ENCODE assay signal across 14 cellular contexts in genomic region chr15:76217867-76218217, GRCh38.
A peak's percentile ranks its signal among the peaks of the same experiment; 100 is the strongest.
DNase-seq lines count a peak whose midpoint lies in the region; ATAC-seq and TF ChIP-seq lines count a peak whose summit lies in the region.
"Had no signal": no experiment of that assay in that cellular context is flagged by ENCODE, and none has a peak within 500 bp of the region (broad histone marks: within the 10 kb centered on the region; RNA-seq: fewer than 3 reads in every experiment).

No MANE protein-coding gene starts in this region.

- no peak overlapping the region for H3K9ac ChIP-seq in HCT116 (ENCODE audit: low read length)
- H3K9ac ChIP-seq: BLaER1 treated with 17β-estradiol and CSF1 and Interleukin-3, amounts not matched to agents 10 nM and 100 nM had no signal

- no peak for TF ChIP-seq POLR2A in HCT116 (IDR thresholded peaks at IDR 0.05; ENCODE audit: borderline replicate concordance, extremely low read depth, insufficient read depth, insufficient read length)

- H3K4me1 ChIP-seq in HCT116 (ENCODE audit: control insufficient read depth in 1 of 2, insufficient read depth in 2 of 2, low read length in 2 of 2) = peaks cover 23 to 25% of the 10 kb centered on the region in 2 experiments
- no peaks in the 10 kb centered on the region for H3K4me1 ChIP-seq in left lung
- H3K4me1 ChIP-seq in heart right ventricle = peaks cover 0 to 8% (median 5%) of the 10 kb centered on the region in 9 donors
- H3K4me1 ChIP-seq: BLaER1 treated with 17β-estradiol and CSF1 and Interleukin-3, amounts not matched to agents 10 nM and 100 nM had no signal

- no peak overlapping the region for H3K4me3 ChIP-seq in HCT116 (replicated peaks in 1 of 2; ENCODE audit: low read depth in 1 of 2, low read length in 2 of 2)
- H3K4me3 ChIP-seq in left lung = no peak overlapping the region
- H3K4me3 ChIP-seq in heart right ventricle = no peak overlapping the region
- H3K4me3 ChIP-seq: BLaER1 treated with 17β-estradiol and CSF1 and Interleukin-3, amounts not matched to agents 10 nM and 100 nM; GM23338; K562 had no signal

- intact Hi-C loops in HCT116 (cut with micrococcal nuclease) = no loop called here
- intact Hi-C loops in left lung (cut with DNase I) = no loop called here
- intact Hi-C loops in heart right ventricle (cut with DNase I) = no loop called here

- H3K36me3 ChIP-seq in HCT116 (ENCODE audit: control insufficient read depth in 1 of 2, insufficient read depth in 2 of 2, low read length in 2 of 2) (peaks cover 3 to 4% of the 10 kb centered on the region in 2 experiments; a peak in 2 of 4 replicates), left lung (peaks cover 0 to 48% of the 10 kb centered on the region in 2 donors), heart right ventricle (peaks cover 0 to 75% (median 28%) of the 10 kb centered on the region in 9 donors)

- no peak for TF ChIP-seq RAD21 in HCT116 (IDR thresholded peaks at IDR 0.05; ENCODE audit: low read depth)

- WGBS in heart right ventricle, 2 donors = 95 to 96% methylated on average over 6 of the region's 6 CpGs

- H3K4me2 ChIP-seq in HCT116 (ENCODE audit: low read length) = peak overlapping the region; percentile 39
- H3K4me2 ChIP-seq: BLaER1 treated with 17β-estradiol and CSF1 and Interleukin-3, amounts not matched to agents 10 nM and 100 nM; GM23338 had no signal

- no TSS peak for BruUV-seq in HCT116 (replicated peaks; lab: Mats Ljungman, UMichigan)

- H3K9me3 ChIP-seq in HCT116 (ENCODE audit: control insufficient read depth in 1 of 2, insufficient read depth in 1 of 2, low read depth in 1 of 2, low read length in 2 of 2) (no peaks in the 10 kb centered on the region), left lung (no peaks in the 10 kb centered on the region), heart right ventricle (peaks cover 0 to 13% (median 0%) of the 10 kb centered on the region in 11 donors)

- TF ChIP-seq CTCF in HCT116 (IDR thresholded peaks at IDR 0.05 in 2 of 3, conservative IDR thresholded peaks at IDR 0.05 in 1 of 3; ENCODE audit: borderline replicate concordance in 1 of 3, insufficient read depth in 1 of 3, low read depth in 2 of 3, low read length in 2 of 3) (no peak), RWPE1 (conservative IDR thresholded peaks at IDR 0.05; ENCODE audit: low read depth) (no peak), left lung (IDR thresholded peaks at IDR 0.05) (no peak), heart right ventricle (IDR thresholded peaks at IDR 0.05) (no peak)

- POLR2A ChIA-PET in HCT116 (lab: Charles Lee) (no interaction called here), RWPE1 (lab: Yijun Ruan, JAX; ENCODE audit: low non-redundant PET) (no interaction called here)

- no peak overlapping the region for H2AFZ ChIP-seq in HCT116 (ENCODE audit: low read depth, low read length, poor library complexity, severe bottlenecking)
- H2AFZ ChIP-seq: GM23338 had no signal

- no peaks in the 10 kb centered on the region for H4K20me1 ChIP-seq in HCT116 (ENCODE audit: insufficient read depth)

- CTCF ChIA-PET in HCT116 (lab: Charles Lee) = no interaction called here
- CTCF ChIA-PET in RWPE1 (lab: Yijun Ruan, JAX) = interaction anchor here (0.6 to 0.9 kb wide), 2 partner anchors 11 to 50 kb away, joined by 3 to 4 read pairs; no protein-coding TSS in a partner anchor

- no peak overlapping the region for H3K27ac ChIP-seq in HCT116 (ENCODE audit: low read depth, low read length)
- peak overlapping the region; percentile 82 for H3K27ac ChIP-seq in RWPE1
- H3K27ac ChIP-seq in left lung = no peak overlapping the region
- H3K27ac ChIP-seq in heart right ventricle = no peak overlapping the region
- H3K27ac ChIP-seq: BLaER1 treated with 17β-estradiol and CSF1 and Interleukin-3, amounts not matched to agents 10 nM and 100 nM had no signal

- RAD21 ChIA-PET in HCT116 (lab: Charles Lee; ENCODE audit: low non-redundant PET in 1 of 2, low total read pairs in 2 of 2, uncharacterized antibody in 2 of 2, unreplicated experiment in 2 of 2) = no interaction called here

- ATAC-seq in HCT116 (no peak), left lung (peak; percentile 12), heart right ventricle (no peak), HG03045 (IDR thresholded peaks at IDR 0.05; ENCODE audit: unreplicated experiment) (no peak)
- no peak for ATAC-seq in stimulated activated naive CD8-positive, alpha-beta T cell treated with anti-CD3 and anti-CD28 coated beads, Interleukin-15, Interleukin-2, amounts not matched to agents 100 U/mL and 50 U/mL, for 24 hours
- ATAC-seq: GM23338, K562 had no signal

- no peaks in the 10 kb centered on the region for H3K79me2 ChIP-seq in HCT116 (ENCODE audit: insufficient read depth, low read length)

- no peaks in the 10 kb centered on the region for H3K9me2 ChIP-seq in HCT116 (ENCODE audit: insufficient read depth)

- H3K27me3 ChIP-seq in HCT116 (ENCODE audit: insufficient read depth, low read length) (no peaks in the 10 kb centered on the region), left lung (no peaks in the 10 kb centered on the region), heart right ventricle (no peaks in the 10 kb centered on the region)
- H3K27me3 ChIP-seq: BLaER1 treated with 17β-estradiol and CSF1 and Interleukin-3, amounts not matched to agents 10 nM and 100 nM had no signal

- no peak for DNase-seq in HCT116 (ENCODE audit: low read depth, low spot score)
- no peak for DNase-seq in RWPE1 (ENCODE audit: low spot score)
- no peak for DNase-seq in left lung
- DNase-seq in stimulated activated naive CD8-positive, alpha-beta T cell treated with anti-CD3 and anti-CD28 coated beads, Interleukin-15, Interleukin-2, amounts not matched to agents 100 U/mL and 50 U/mL, for 24 hours = no peak
- no peak for DNase-seq in NCI-H2107 (lab: John Stamatoyannopoulos, UW)
- DNase-seq in heart right ventricle = no peak
- DNase-seq: CD4-positive, alpha-beta memory T cell; DMS153; EL; H7 had no signal

TF ChIP-seq in HCT116, 20 proteins besides CTCF, POLR2A, EP300 and RAD21 (continues in another document):
- TF ChIP-seq JUND (IDR thresholded peaks at IDR 0.05) (no peak), REST (IDR thresholded peaks at IDR 0.05; ENCODE audit: low read depth) (no peak), MAX (IDR thresholded peaks at IDR 0.05) (no peak), SIN3A (IDR thresholded peaks at IDR 0.05; ENCODE audit: low read depth) (no peak), CBX3 (IDR thresholded peaks at IDR 0.05; ENCODE audit: low read depth) (no peak), EZH2 (IDR thresholded peaks at IDR 0.05) (no peak), ZNF274 (IDR thresholded peaks at IDR 0.05; ENCODE audit: low read depth, low read length) (no peak), ZFX (IDR thresholded peaks at IDR 0.05) (no peak), FOSL1 (IDR thresholded peaks at IDR 0.05; ENCODE audit: low read depth) (no peak), ZBTB33 (IDR thresholded peaks at IDR 0.05; ENCODE audit: extremely low read depth, insufficient replicate concordance, low read length) (no peak), SP1 (IDR thresholded peaks at IDR 0.05; ENCODE audit: low read depth) (no peak), ATF3 (IDR thresholded peaks at IDR 0.05) (no peak), TCF7L2 (IDR thresholded peaks at IDR 0.05; ENCODE audit: borderline replicate concordance, extremely low read depth, insufficient read depth, insufficient read length) (no peak), ELF1 (IDR thresholded peaks at IDR 0.05; ENCODE audit: borderline replicate concordance, low read depth) (no peak)
